8 cellular contexts compared by ENCODE assay signal in genomic region chr22:38310518-38311330, GRCh38. TPM values are rescaled to one million over a fixed set of nuclear protein-coding genes. Genes with fewer than 3 reads are reported as not detected.
DNase-seq lines count a peak whose midpoint lies in the region; ATAC-seq and TF ChIP-seq lines count a peak whose summit lies in the region.

No MANE protein-coding gene starts in this region.

- peak; percentile 14 for ATAC-seq in left ventricle myocardium superior
- peak; percentile 2 for ATAC-seq in stimulated activated memory B cell treated with anti-CD40 and anti-IgM and Interleukin-4, amounts not matched to agents 10 μg/mL and 1 μg/mL and 100 μg/mL, for 72 hours

- H3K4me3 Mint-ChIP-seq in HFFc6: peak overlapping the region; percentile 70
- H3K4me3 Mint-ChIP-seq in activated naive CD8-positive, alpha-beta T cell treated with anti-CD3 and anti-CD28 coated beads for 36 hours: no peak overlapping the region
- peak overlapping the region; percentile 59 for H3K4me3 Mint-ChIP-seq in stimulated activated memory B cell treated with anti-CD40 and anti-IgM and Interleukin-4, amounts not matched to agents 10 μg/mL and 1 μg/mL and 100 μg/mL, for 72 hours

- no peak for DNase-seq in HFFc6
- no peak for DNase-seq in activated naive CD8-positive, alpha-beta T cell treated with anti-CD3 and anti-CD28 coated beads for 36 hours
- peak; percentile 63 for DNase-seq in left ventricle myocardium superior
- no peak for DNase-seq in GM19240 (ENCODE audit: insufficient read length, low spot score)
- no peak for DNase-seq in HuH-7.5 (ENCODE audit: low spot score)
- no peak for DNase-seq in NCI-H2227 (lab: John Stamatoyannopoulos, UW; ENCODE audit: unreplicated experiment)
- DNase-seq in epidermal melanocyte (ENCODE audit: insufficient read length, low spot score): no peak

- peaks cover 14% of the 10 kb centered on the region for H3K27me3 Mint-ChIP-seq in HFFc6 (ENCODE audit: insufficient read depth)
- no peaks in the 10 kb centered on the region for H3K27me3 Mint-ChIP-seq in activated naive CD8-positive, alpha-beta T cell treated with anti-CD3 and anti-CD28 coated beads for 36 hours
- H3K27me3 Mint-ChIP-seq in stimulated activated memory B cell treated with anti-CD40 and anti-IgM and Interleukin-4, amounts not matched to agents 10 μg/mL and 1 μg/mL and 100 μg/mL, for 72 hours: no peaks in the 10 kb centered on the region

- intact Hi-C loops in left ventricle myocardium superior (cut with micrococcal nuclease): no loop called here

- peaks cover 62% of the 10 kb centered on the region for H3K36me3 Mint-ChIP-seq in HFFc6 (ENCODE audit: low read depth)
- peaks cover 18% of the 10 kb centered on the region for H3K36me3 Mint-ChIP-seq in activated naive CD8-positive, alpha-beta T cell treated with anti-CD3 and anti-CD28 coated beads for 36 hours
- H3K36me3 Mint-ChIP-seq in stimulated activated memory B cell treated with anti-CD40 and anti-IgM and Interleukin-4, amounts not matched to agents 10 μg/mL and 1 μg/mL and 100 μg/mL, for 72 hours: peaks cover 24% of the 10 kb centered on the region

- H3K9me3 Mint-ChIP-seq in HFFc6: no peaks in the 10 kb centered on the region
- no peaks in the 10 kb centered on the region for H3K9me3 Mint-ChIP-seq in activated naive CD8-positive, alpha-beta T cell treated with anti-CD3 and anti-CD28 coated beads for 36 hours
- no peaks in the 10 kb centered on the region for H3K9me3 Mint-ChIP-seq in stimulated activated memory B cell treated with anti-CD40 and anti-IgM and Interleukin-4, amounts not matched to agents 10 μg/mL and 1 μg/mL and 100 μg/mL, for 72 hours

- H3K4me1 Mint-ChIP-seq in HFFc6 (ENCODE audit: low read depth): peaks cover 92% of the 10 kb centered on the region
- H3K4me1 Mint-ChIP-seq in activated naive CD8-positive, alpha-beta T cell treated with anti-CD3 and anti-CD28 coated beads for 36 hours: peaks cover 64% of the 10 kb centered on the region
- H3K4me1 Mint-ChIP-seq in stimulated activated memory B cell treated with anti-CD40 and anti-IgM and Interleukin-4, amounts not matched to agents 10 μg/mL and 1 μg/mL and 100 μg/mL, for 72 hours: peaks cover 86% of the 10 kb centered on the region

- TF ChIP-seq CTCF in HFFc6 (IDR thresholded peaks at IDR 0.05): no peak

- H3K27ac Mint-ChIP-seq in HFFc6: peak overlapping the region; percentile 97
- H3K27ac Mint-ChIP-seq in activated naive CD8-positive, alpha-beta T cell treated with anti-CD3 and anti-CD28 coated beads for 36 hours: peak overlapping the region; percentile 66
- H3K27ac Mint-ChIP-seq in stimulated activated memory B cell treated with anti-CD40 and anti-IgM and Interleukin-4, amounts not matched to agents 10 μg/mL and 1 μg/mL and 100 μg/mL, for 72 hours: peak overlapping the region; percentile 92

RNA-seq across cellular contexts. Expression of gene CSNK1E, which starts 6.5 kb away (rescaled TPM):
- total RNA-seq in HFFc6 (2021; fragmentation: NEBNext Ultra II Directional; extraction: Animal tissue kit (Norgen Biotek cat#: 25700)): 100 to 1,000 TPM; 166 to 184 (median 172) TPM
- total RNA-seq in activated naive CD8-positive, alpha-beta T cell treated with anti-CD3 and anti-CD28 coated beads for 36 hours: 100 to 1,000 TPM; 111 to 114 TPM
- total RNA-seq in left ventricle myocardium superior: 72.6 TPM

RNA-seq across cellular contexts. Expression of gene TMEM184B, which starts 37.9 kb away (rescaled TPM):
- 100 to 1,000 TPM; 104 to 125 (median 111) TPM for total RNA-seq in HFFc6 (2021; fragmentation: NEBNext Ultra II Directional; extraction: Animal tissue kit (Norgen Biotek cat#: 25700))
- 10 to 100 TPM; 18.2 to 20.0 TPM for total RNA-seq in activated naive CD8-positive, alpha-beta T cell treated with anti-CD3 and anti-CD28 coated beads for 36 hours
- total RNA-seq in left ventricle myocardium superior: 42.8 TPM
